9 cellular contexts compared by ENCODE assay signal in genomic region chr7:1115171-1115862, GRCh38. TPM values are rescaled to one million over a fixed set of nuclear protein-coding genes. Genes with fewer than 3 reads are reported as not detected.
DNase-seq lines count a peak whose midpoint lies in the region; ATAC-seq and TF ChIP-seq lines count a peak whose summit lies in the region.
"Not testable (repeated sequence)": the region's sequence is repeated elsewhere in the genome, so short reads cannot be mapped to it uniquely, and the experiment has no call there.
"Had no signal": no experiment of that assay in that cellular context is flagged by ENCODE, and none has a peak within 500 bp of the region (broad histone marks: within the 10 kb centered on the region; RNA-seq: fewer than 3 reads in every experiment).

No MANE protein-coding gene starts in this region.

- not testable (repeated sequence) for ATAC-seq in Right ventricle myocardium superior (ENCODE audit: poor library complexity); lower lobe of right lung; aorta (ENCODE audit: low FRiP score)

- H3K9me3 ChIP-seq in HEK293 (ENCODE audit: control insufficient read depth, insufficient read depth, low read depth, low read length); lower lobe of right lung; aorta (ENCODE audit: control insufficient read depth, low read length): not testable (repeated sequence)

- H3K27ac Mint-ChIP-seq in activated T-helper 2 cell treated with anti-CD3 and anti-CD28 coated beads, Interferon-gamma antibody, Interleukin-2, Interleukin-4, amounts not matched to agents 10 μg/mL and 5 μg/mL and 100 μg/mL, durations not matched to agents 14 hours and 24 hours and 36 hours: peak overlapping the region; percentile 65

- H3K4me1 ChIP-seq in HEK293 (ENCODE audit: control insufficient read depth, insufficient read depth, low read length); lower lobe of right lung; aorta (ENCODE audit: control insufficient read depth in 1 of 2, insufficient read depth in 2 of 2, low read length in 2 of 2): not testable (repeated sequence)

- CTCF ChIA-PET in HEK293 (lab: Yijun Ruan, JAX): not testable (repeated sequence)

- H3K36me3 ChIP-seq in HEK293 (ENCODE audit: control insufficient read depth in 2 of 2, insufficient read depth in 1 of 2, low read length in 2 of 2); lower lobe of right lung; aorta (ENCODE audit: control insufficient read depth in 1 of 2, insufficient read depth in 2 of 2, low read length in 1 of 2): not testable (repeated sequence)

- H3K36me3 Mint-ChIP-seq in activated T-helper 2 cell treated with anti-CD3 and anti-CD28 coated beads, Interferon-gamma antibody, Interleukin-2, Interleukin-4, amounts not matched to agents 10 μg/mL and 5 μg/mL and 100 μg/mL, durations not matched to agents 14 hours and 24 hours and 36 hours (ENCODE audit: low read depth): not testable (repeated sequence)

- H3K27ac ChIP-seq in HEK293 (ENCODE audit: extremely low read depth, low read depth, low read length); lower lobe of right lung; aorta (ENCODE audit: low read depth in 1 of 2, low read length in 2 of 2): not testable (repeated sequence)

- peaks cover 14% of the 10 kb centered on the region for H3K9me3 Mint-ChIP-seq in activated T-helper 2 cell treated with anti-CD3 and anti-CD28 coated beads, Interferon-gamma antibody, Interleukin-2, Interleukin-4, amounts not matched to agents 10 μg/mL and 5 μg/mL and 100 μg/mL, durations not matched to agents 14 hours and 24 hours and 36 hours

- peak; percentile 66 for DNase-seq in activated CD4-positive, alpha-beta T cell treated with anti-CD3 and anti-CD28 coated beads for 48 hours
- DNase-seq in activated CD8-positive, alpha-beta memory T cell treated with anti-CD3 and anti-CD28 coated beads, Interleukin-2, amount 50 U/mL, for 48 hours: peak; percentile 73
- not testable (repeated sequence) for DNase-seq in activated T-helper 2 cell treated with anti-CD3 and anti-CD28 coated beads, Interferon-gamma antibody, Interleukin-2, Interleukin-4, amounts not matched to agents 10 μg/mL and 5 μg/mL and 100 μg/mL, durations not matched to agents 14 hours and 24 hours and 36 hours (ENCODE audit: low spot score)
- peak; percentile 21 for DNase-seq in Right ventricle myocardium superior
- DNase-seq in lower lobe of right lung: peak; percentile 29
- peak; percentile 16 for DNase-seq in stimulated activated CD4-positive, alpha-beta T cell treated with anti-CD3 and anti-CD28 coated beads, Interleukin-2, amount 100 ng/mL, for 4 hours (ENCODE audit: low read depth)
- DNase-seq in aorta: peak; percentile 37 to 65

- not testable (repeated sequence) for H3K27me3 Mint-ChIP-seq in activated T-helper 2 cell treated with anti-CD3 and anti-CD28 coated beads, Interferon-gamma antibody, Interleukin-2, Interleukin-4, amounts not matched to agents 10 μg/mL and 5 μg/mL and 100 μg/mL, durations not matched to agents 14 hours and 24 hours and 36 hours (ENCODE audit: low read depth)

- H3K27me3 ChIP-seq in lower lobe of right lung (ENCODE audit: low read depth); aorta (ENCODE audit: control insufficient read depth in 1 of 2, insufficient read depth in 2 of 2, low read length in 1 of 2): not testable (repeated sequence)

- not testable (repeated sequence) for H3K4me1 Mint-ChIP-seq in activated T-helper 2 cell treated with anti-CD3 and anti-CD28 coated beads, Interferon-gamma antibody, Interleukin-2, Interleukin-4, amounts not matched to agents 10 μg/mL and 5 μg/mL and 100 μg/mL, durations not matched to agents 14 hours and 24 hours and 36 hours (ENCODE audit: low read depth)

- POLR2A ChIA-PET in HEK293 (lab: Yijun Ruan, JAX): interaction anchor here (0.5 to 1.1 kb wide), 2 partner anchors 11 to 62 kb away, joined by 3 read pairs; no protein-coding TSS in a partner anchor

- intact Hi-C loops in activated T-helper 2 cell treated with anti-CD3 and anti-CD28 coated beads, Interferon-gamma antibody, Interleukin-2, Interleukin-4, amounts not matched to agents 10 μg/mL and 5 μg/mL and 100 μg/mL, durations not matched to agents 14 hours and 24 hours and 36 hours (cut with micrococcal nuclease); Right ventricle myocardium superior (cut with DNase I); lower lobe of right lung (cut with DNase I); aorta (cut with DNase I): not testable (repeated sequence)

- not testable (repeated sequence) for H3K4me3 Mint-ChIP-seq in activated T-helper 2 cell treated with anti-CD3 and anti-CD28 coated beads, Interferon-gamma antibody, Interleukin-2, Interleukin-4, amounts not matched to agents 10 μg/mL and 5 μg/mL and 100 μg/mL, durations not matched to agents 14 hours and 24 hours and 36 hours (ENCODE audit: low read depth)

- 95 to 97% methylated on average over 33 of the region's 33 CpGs for WGBS in aorta, 2 donors

- not testable (repeated sequence) for TF ChIP-seq CTCF in HEK293 (tag by site-specific recombination; IDR thresholded peaks at IDR 0.05); lower lobe of right lung (IDR thresholded peaks at IDR 0.05)

- not testable (repeated sequence) for H3K4me3 ChIP-seq in HEK293 (ENCODE audit: low read depth, low read length); lower lobe of right lung; aorta (ENCODE audit: low read length in 2 of 2)

TF ChIP-seq in HEK293, 187 proteins besides CTCF, POLR2A, EP300 and RAD21:
- 0 out of 2 replicates have a peak, but pooled peaks have one; percentile 54 for TF ChIP-seq ZNF629 (tag by site-specific recombination; IDR thresholded peaks at IDR 0.05)
- TF ChIP-seq ATF2 (tag by site-specific recombination; IDR thresholded peaks at IDR 0.05; ENCODE audit: low read depth): peak; percentile 71
- peak; percentile 74 for TF ChIP-seq ZFHX2 (tag by site-specific recombination; conservative IDR thresholded peaks at IDR 0.05)
- TF ChIP-seq EGR2 (tag by site-specific recombination; IDR thresholded peaks at IDR 0.05; ENCODE audit: low read depth): peak; percentile 71
- peak; percentile 56 for TF ChIP-seq YY2 (tag by site-specific recombination; IDR thresholded peaks at IDR 0.05)

RNA-seq across cellular contexts. Expression of gene GPER1, which starts 27.4 kb away (rescaled TPM):
- 0.37 and 0.46 TPM in 2 replicates for total RNA-seq in activated T-helper 2 cell treated with anti-CD3 and anti-CD28 coated beads, Interferon-gamma antibody, Interleukin-2, Interleukin-4, amounts not matched to agents 10 μg/mL and 5 μg/mL and 100 μg/mL, durations not matched to agents 14 hours and 24 hours and 36 hours
- 2.5 TPM for total RNA-seq in Right ventricle myocardium superior
- 26.0 TPM for total RNA-seq in lower lobe of right lung
- 10 to 100 TPM in 1 of 2 donors, 1 to 10 TPM in 1; 4.5 to 11.2 TPM for total RNA-seq in aorta
- 1 to 10 TPM; 2.8 to 5.0 TPM for polyA plus RNA-seq in aorta
- total RNA-seq: CD4-positive, alpha-beta T cell had no signal

RNA-seq across cellular contexts. Expression of gene ZFAND2A, which starts 44.7 kb away (rescaled TPM):
- 20.5 and 21.9 TPM in 2 replicates for total RNA-seq in activated T-helper 2 cell treated with anti-CD3 and anti-CD28 coated beads, Interferon-gamma antibody, Interleukin-2, Interleukin-4, amounts not matched to agents 10 μg/mL and 5 μg/mL and 100 μg/mL, durations not matched to agents 14 hours and 24 hours and 36 hours
- total RNA-seq in Right ventricle myocardium superior: 6.0 TPM
- 14.8 TPM for total RNA-seq in lower lobe of right lung
- 10 to 100 TPM; 18.8 to 24.8 TPM for total RNA-seq in aorta
- 10 to 100 TPM; 54.7 to 64.6 TPM for polyA plus RNA-seq in aorta
